8 cellular contexts compared by ENCODE assay signal in the genomic region with DNA sequence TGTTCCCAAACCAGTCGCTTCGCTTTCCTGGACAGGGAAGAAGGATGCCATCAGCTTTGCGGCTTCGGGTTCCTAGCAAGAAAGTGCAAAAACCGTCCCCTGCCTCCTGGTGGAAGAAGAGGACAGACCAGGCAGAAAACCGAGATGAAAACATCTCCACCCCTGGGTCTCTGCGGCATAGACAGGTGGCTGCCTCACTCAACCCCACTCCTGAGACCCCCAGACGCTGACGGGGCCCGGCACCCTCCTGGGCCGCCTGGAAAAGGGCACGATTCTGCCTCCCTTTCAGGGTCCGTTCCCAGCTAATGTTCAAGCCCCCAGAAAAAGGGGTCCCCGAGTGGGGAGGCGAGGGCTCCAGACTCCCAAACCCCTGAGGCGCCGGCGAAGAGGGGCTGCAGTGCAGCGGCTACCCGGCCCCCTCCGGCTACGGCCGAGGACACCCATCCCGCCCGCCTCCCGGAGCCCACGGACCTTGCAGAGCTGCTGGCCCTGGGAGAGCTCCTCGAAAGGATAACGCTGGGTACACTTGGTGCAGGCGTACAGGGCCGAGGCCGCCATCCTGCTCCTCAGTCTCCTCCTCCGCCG. TPM values are rescaled to one million over a fixed set of nuclear protein-coding genes. Genes with fewer than 3 reads are reported as not detected.
DNase-seq lines count a peak whose midpoint lies in the region; ATAC-seq and TF ChIP-seq lines count a peak whose summit lies in the region.

No MANE protein-coding gene starts in this region.

- TF ChIP-seq EP300 in esophagus muscularis mucosa (IDR thresholded peaks at IDR 0.05) = no peak

- H3K4me1 Mint-ChIP-seq in nephron = peaks cover 32% of the 10 kb centered on the region

- peak overlapping the region; percentile 84 to 94 (median 88) for H3K4me3 ChIP-seq in esophagus muscularis mucosa
- peak overlapping the region; percentile 83 for H3K4me3 ChIP-seq in urinary bladder (ENCODE audit: low read depth, low read length)

- intact Hi-C loops in esophagus muscularis mucosa (cut with DNase I) = no loop called here

- peaks cover 29% of the 10 kb centered on the region for H3K36me3 Mint-ChIP-seq in nephron (ENCODE audit: low read depth)

- H3K4me3 Mint-ChIP-seq in nephron = peak overlapping the region; percentile 92 to 100 (median 100)

- H3K36me3 ChIP-seq in esophagus muscularis mucosa = peaks cover 26 to 37% (median 31%) of the 10 kb centered on the region in 4 donors
- H3K36me3 ChIP-seq in urinary bladder (ENCODE audit: insufficient read depth) = peaks cover 2% of the 10 kb centered on the region

- H3K9me3 ChIP-seq in esophagus muscularis mucosa = no peaks in the 10 kb centered on the region

- TF ChIP-seq POLR2A in esophagus muscularis mucosa (IDR thresholded peaks at IDR 0.05; ENCODE audit: low read depth) = no peak

- ATAC-seq in HG02885 (IDR thresholded peaks at IDR 0.05; ENCODE audit: poor library complexity, unreplicated experiment) = no peak

- 2% methylated on average over 12 of the region's 34 CpGs for WGBS in esophagus muscularis mucosa
- WGBS in urinary bladder = under 1% methylated on average over 34 of the region's 34 CpGs

- peak overlapping the region; percentile 97 to 99 (median 98) for H3K27ac ChIP-seq in esophagus muscularis mucosa (replicated peaks in 1 of 4)
- peak overlapping the region; percentile 65 for H3K27ac ChIP-seq in urinary bladder (ENCODE audit: low read depth)

- H3K4me1 ChIP-seq in esophagus muscularis mucosa = peaks cover 23 to 31% (median 29%) of the 10 kb centered on the region in 4 donors
- peaks cover 2% of the 10 kb centered on the region for H3K4me1 ChIP-seq in urinary bladder (ENCODE audit: insufficient read depth)

- H3K27me3 ChIP-seq in esophagus muscularis mucosa = no peaks in the 10 kb centered on the region

- peak; percentile 19 for DNase-seq in A172 (ENCODE audit: low spot score)
- DNase-seq in GM04504 (ENCODE audit: low read depth) = peak; percentile 16
- peak; percentile 63 for DNase-seq in M059J (ENCODE audit: low read depth)
- DNase-seq in activated CD4-positive, alpha-beta T cell treated with anti-CD3 and anti-CD28 coated beads, Interleukin-2, amount 50 U/mL, for 24 hours (ENCODE audit: low read depth in 1 of 2, low spot score in 1 of 2) = peak; percentile 9 to 19
- DNase-seq in esophagus muscularis mucosa (ENCODE audit: extremely low spot score) = peak; percentile 92

- H3K27me3 Mint-ChIP-seq in nephron (ENCODE audit: low read depth) = no peaks in the 10 kb centered on the region

- TF ChIP-seq CTCF in esophagus muscularis mucosa (IDR thresholded peaks at IDR 0.05) (no peak), nephron (IDR thresholded peaks at IDR 0.05; ENCODE audit: unreplicated experiment in 3 of 3) (peak; percentile 34 to 53 (median 43))

- H3K27ac Mint-ChIP-seq in nephron = peak overlapping the region; percentile 95 to 100 (median 97)

- no peaks in the 10 kb centered on the region for H3K9me3 Mint-ChIP-seq in nephron

RNA-seq across cellular contexts. Expression of a gene that starts 0.6 kb away (rescaled TPM):
- total RNA-seq in A172 (2014; rRNA removed; shearing (Covaris generic)) = 5.8 and 9.6 TPM in 2 replicates
- total RNA-seq in M059J (2014; rRNA removed; shearing (Covaris generic)) = 8.7 and 16.2 TPM in 2 replicates
- total RNA-seq in esophagus muscularis mucosa (10 to 100 TPM; 11.3 to 30.3 (median 17.0) TPM), urinary bladder (66.7 TPM)
- 12.3 TPM for polyA plus RNA-seq in urinary bladder

RNA-seq across cellular contexts. Expression of a gene that starts 1.3 kb away (rescaled TPM):
- total RNA-seq in A172 (2014; rRNA removed; shearing (Covaris generic)) = 30.2 and 36.9 TPM in 2 replicates
- total RNA-seq in M059J (2014; rRNA removed; shearing (Covaris generic)) = 48.0 and 60.5 TPM in 2 replicates
- 10 to 100 TPM; 22.9 to 46.9 (median 23.9) TPM for total RNA-seq in esophagus muscularis mucosa
- total RNA-seq in urinary bladder = 106 TPM
- polyA plus RNA-seq in urinary bladder = 21.5 TPM

Comparison
In these comparisons a context has a peak if more than half of its experiments do, and no peak if none do; other contexts are left out.
1. DNase-seq: peak in every context shown above with its lines; median percentile 92 in esophagus muscularis mucosa; 63 in M059J; 19 in A172; 16 in GM04504; 14 in activated CD4-positive, alpha-beta T cell treated with anti-CD3 and anti-CD28 coated beads, Interleukin-2, amount 50 U/mL, for 24 hours.
2. CTCF ChIP-seq: peak in nephron (3 of 3); none in esophagus muscularis mucosa (0 of 3).